In genomic region chr12:54277823-54278276, GRCh38 we compare ENCODE assay signal across 9 cellular contexts. TPM values are rescaled to one million over a fixed set of nuclear protein-coding genes. Genes with fewer than 3 reads are reported as not detected.
A peak's percentile ranks its signal among the peaks of the same experiment; 100 is the strongest.
DNase-seq lines count a peak whose midpoint lies in the region; ATAC-seq and TF ChIP-seq lines count a peak whose summit lies in the region.
"Had no signal": no experiment of that assay in that cellular context is flagged by ENCODE, and none has a peak within 500 bp of the region (broad histone marks: within the 10 kb centered on the region; RNA-seq: fewer than 3 reads in every experiment).

No MANE protein-coding gene starts in this region.

- peaks cover 18 to 26% of the 10 kb centered on the region in 2 donors for H3K4me1 Mint-ChIP-seq in natural killer cell treated with Interleukin-12 subunit alpha and Interleukin-12 subunit beta and Interleukin-15 and Interleukin-18, amount 100 ng/mL, for 72 hours (ENCODE audit: low read depth in 2 of 2)

- H3K79me2 ChIP-seq in MM.1S (ENCODE audit: low read length) = peaks cover 85% of the 10 kb centered on the region

- peak overlapping the region; percentile 96; the same call in 1 of the 2 replicates for H3K9ac ChIP-seq in MM.1S (ENCODE audit: low read length)

- H3K9me2 ChIP-seq in MM.1S (replicated peaks; ENCODE audit: insufficient read depth, low read length) = no peaks in the 10 kb centered on the region

- H3K4me3 ChIP-seq in MM.1S (ENCODE audit: low read length) = peak overlapping the region; percentile 99
- peak overlapping the region; percentile 98 for H3K4me3 ChIP-seq in epithelial cell of esophagus (ENCODE audit: low read length)
- H3K4me3 ChIP-seq in retinal pigment epithelial cell (ENCODE audit: low read length) = peak overlapping the region; percentile 93

- H3K36me3 ChIP-seq in MM.1S (replicated peaks; ENCODE audit: insufficient read depth, low read length) = peaks cover 9% of the 10 kb centered on the region

- no peak for TF ChIP-seq CTCF in MM.1S (IDR thresholded peaks at IDR 0.05; ENCODE audit: low read length)
- no peak for TF ChIP-seq CTCF in epithelial cell of esophagus (IDR thresholded peaks at IDR 0.05; ENCODE audit: insufficient read depth, low read depth, low read length, missing control alignments)
- no peak for TF ChIP-seq CTCF in retinal pigment epithelial cell (conservative IDR thresholded peaks at IDR 0.05; ENCODE audit: low read depth, low read length)

- no peaks in the 10 kb centered on the region for H3K9me3 ChIP-seq in MM.1S (replicated peaks; ENCODE audit: insufficient read depth, low read length)

- no peak overlapping the region for H3K27ac ChIP-seq in MM.1S (ENCODE audit: low read length)

- H3K27me3 Mint-ChIP-seq in natural killer cell treated with Interleukin-12 subunit alpha and Interleukin-12 subunit beta and Interleukin-15 and Interleukin-18, amount 100 ng/mL, for 72 hours = no peaks in the 10 kb centered on the region

- peak overlapping the region; percentile 74 for H3K4me2 ChIP-seq in MM.1S (ENCODE audit: low read depth, low read length)

- ATAC-seq in HG03457 (IDR thresholded peaks at IDR 0.05; ENCODE audit: unreplicated experiment) (no peak), HG03442 (IDR thresholded peaks at IDR 0.05; ENCODE audit: unreplicated experiment) (no peak)
- ATAC-seq in natural killer cell treated with Interleukin-12 subunit alpha and Interleukin-12 subunit beta and Interleukin-15 and Interleukin-18, amount 100 ng/mL, for 72 hours = no peak

- H3K9me3 Mint-ChIP-seq in natural killer cell treated with Interleukin-12 subunit alpha and Interleukin-12 subunit beta and Interleukin-15 and Interleukin-18, amount 100 ng/mL, for 72 hours = no peaks in the 10 kb centered on the region

- peaks cover 15% of the 10 kb centered on the region for H3K36me3 Mint-ChIP-seq in natural killer cell treated with Interleukin-12 subunit alpha and Interleukin-12 subunit beta and Interleukin-15 and Interleukin-18, amount 100 ng/mL, for 72 hours

- peak; percentile 50 for DNase-seq in ELR (ENCODE audit: low read depth)
- no peak for DNase-seq in MM.1S
- DNase-seq in epithelial cell of esophagus (ENCODE audit: low read depth) = no peak
- no peak for DNase-seq in retinal pigment epithelial cell (ENCODE audit: low read depth)
- no peak for DNase-seq in H4 (ENCODE audit: low spot score)
- DNase-seq in natural killer cell treated with Interleukin-12 subunit alpha and Interleukin-12 subunit beta and Interleukin-15 and Interleukin-18, amount 100 ng/mL, for 72 hours (ENCODE audit: low spot score) = no peak

- peaks cover 25% of the 10 kb centered on the region for H3K4me1 ChIP-seq in MM.1S (ENCODE audit: low read length)

- no peak overlapping the region for H3K27ac Mint-ChIP-seq in natural killer cell treated with Interleukin-12 subunit alpha and Interleukin-12 subunit beta and Interleukin-15 and Interleukin-18, amount 100 ng/mL, for 72 hours

- peaks cover 7% of the 10 kb centered on the region for H4K20me1 ChIP-seq in MM.1S (ENCODE audit: insufficient read depth, low read length)

- H3F3A ChIP-seq in MM.1S (ENCODE audit: insufficient read depth, low read length) = peaks cover 27% of the 10 kb centered on the region

- H3K27me3 ChIP-seq in MM.1S (replicated peaks; ENCODE audit: insufficient read depth, low read length) = no peaks in the 10 kb centered on the region

- no peak overlapping the region for H3K4me3 Mint-ChIP-seq in natural killer cell treated with Interleukin-12 subunit alpha and Interleukin-12 subunit beta and Interleukin-15 and Interleukin-18, amount 100 ng/mL, for 72 hours

- no peak overlapping the region for H2AFZ ChIP-seq in MM.1S (ENCODE audit: low read length)

RNA-seq across cellular contexts. Expression of gene CBX5, which starts 2.1 kb away (rescaled TPM):
- 32.1 and 45.4 TPM in 2 replicates for total RNA-seq in H4 (2014; rRNA removed; shearing (Covaris generic))
- 10 to 100 TPM; 65.6 to 73.6 TPM for total RNA-seq in natural killer cell treated with Interleukin-12 subunit alpha and Interleukin-12 subunit beta and Interleukin-15 and Interleukin-18, amount 100 ng/mL, for 72 hours

RNA-seq across cellular contexts. Expression of gene HNRNPA1, which starts 2.7 kb away (rescaled TPM):
- total RNA-seq in H4 (2014; rRNA removed; shearing (Covaris generic)) = 443 and 634 TPM in 2 replicates
- total RNA-seq in natural killer cell treated with Interleukin-12 subunit alpha and Interleukin-12 subunit beta and Interleukin-15 and Interleukin-18, amount 100 ng/mL, for 72 hours = 1,000 to 10,000 TPM in 1 of 2 donors, 100 to 1,000 TPM in 1; 997 to 1,580 TPM

RNA-seq across cellular contexts. Expression of gene NFE2, which starts 23.0 kb away (rescaled TPM):
- 0.89 and 1.2 TPM in 2 replicates for total RNA-seq in H4 (2014; rRNA removed; shearing (Covaris generic))
- total RNA-seq in natural killer cell treated with Interleukin-12 subunit alpha and Interleukin-12 subunit beta and Interleukin-15 and Interleukin-18, amount 100 ng/mL, for 72 hours = 1 to 10 TPM in 1 of 2 donors, not detected in 1; 3.7 TPM
- total RNA-seq: bronchial epithelial cell had no signal

RNA-seq across cellular contexts. Expression of gene COPZ1, which starts 47.1 kb away (rescaled TPM):
- total RNA-seq in H4 (2014; rRNA removed; shearing (Covaris generic)) = 155 and 212 TPM in 2 replicates
- 100 to 1,000 TPM; 111 to 158 TPM for total RNA-seq in natural killer cell treated with Interleukin-12 subunit alpha and Interleukin-12 subunit beta and Interleukin-15 and Interleukin-18, amount 100 ng/mL, for 72 hours
